10 cellular contexts compared by ENCODE assay signal in genomic region chr2:62577994-62578836, GRCh38.
DNase-seq lines count a peak whose midpoint lies in the region; ATAC-seq and TF ChIP-seq lines count a peak whose summit lies in the region.
"Had no signal": no experiment of that assay in that cellular context is flagged by ENCODE, and none has a peak within 500 bp of the region (broad histone marks: within the 10 kb centered on the region; RNA-seq: fewer than 3 reads in every experiment).

No MANE protein-coding gene starts in this region.

- ATAC-seq in GM19397 (IDR thresholded peaks at IDR 0.05; ENCODE audit: unreplicated experiment) (no peak), lower lobe of right lung (no peak)
- ATAC-seq: K562 had no signal

- H2BK12ac ChIP-seq in trophoblast cell (ENCODE audit: low read length), result no peak overlapping the region

- no peak for TF ChIP-seq POLR2A in esophagus squamous epithelium (IDR thresholded peaks at IDR 0.05)

- H3K27me3 ChIP-seq in esophagus squamous epithelium, result no peaks in the 10 kb centered on the region
- no peaks in the 10 kb centered on the region for H3K27me3 ChIP-seq in trophoblast cell (ENCODE audit: insufficient read depth, low read length)
- H3K27me3 ChIP-seq in lower lobe of right lung (ENCODE audit: low read depth), result no peaks in the 10 kb centered on the region

- no peak overlapping the region for H3K18ac ChIP-seq in trophoblast cell (ENCODE audit: low read length)

- no peak overlapping the region for H3K9ac ChIP-seq in trophoblast cell (ENCODE audit: low read length)

- no peak overlapping the region for H3K14ac ChIP-seq in trophoblast cell (ENCODE audit: low read length)

- H3K27ac ChIP-seq in esophagus squamous epithelium (peak overlapping the region; percentile 65 to 78 (median 75)), trophoblast cell (ENCODE audit: low read depth, low read length) (no peak overlapping the region), lower lobe of right lung (no peak overlapping the region)

- H3K79me1 ChIP-seq in trophoblast cell (ENCODE audit: low read length), result no peaks in the 10 kb centered on the region

- H2BK5ac ChIP-seq in trophoblast cell (ENCODE audit: low read depth, low read length, poor library complexity), result no peak overlapping the region

- H3K4me1 ChIP-seq in esophagus squamous epithelium (peaks cover 4 to 50% (median 19%) of the 10 kb centered on the region in 3 donors), trophoblast cell (ENCODE audit: control insufficient read depth in 1 of 2, insufficient read depth in 2 of 2, low read length in 2 of 2) (peaks cover 0 to 4% of the 10 kb centered on the region in 2 experiments), lower lobe of right lung (no peaks in the 10 kb centered on the region)

- H2AFZ ChIP-seq in trophoblast cell (ENCODE audit: insufficient read depth, low read length, poor library complexity), result no peak overlapping the region

- no peaks in the 10 kb centered on the region for H3K36me3 ChIP-seq in esophagus squamous epithelium
- no peaks in the 10 kb centered on the region for H3K36me3 ChIP-seq in trophoblast cell (ENCODE audit: control insufficient read depth in 1 of 2, insufficient read depth in 2 of 2, low read length in 2 of 2)
- H3K36me3 ChIP-seq in lower lobe of right lung, result no peaks in the 10 kb centered on the region

- H3K4me3 ChIP-seq in esophagus squamous epithelium (no peak overlapping the region), trophoblast cell (ENCODE audit: low read depth, low read length) (no peak overlapping the region), lower lobe of right lung (no peak overlapping the region)
- H3K4me3 ChIP-seq: K562 had no signal

- H3K79me2 ChIP-seq in trophoblast cell (ENCODE audit: control insufficient read depth, insufficient read depth, low read length, poor library complexity), result no peaks in the 10 kb centered on the region

- in situ Hi-C loops in Caki2 (cut with HindIII; ENCODE audit: low pct_unique_long_range_greater_than_20kb, low sequenced_read_pairs), result no loop called here

- DNase-seq in Caki2 (ENCODE audit: low read depth) (peak; percentile 86), RPMI7951 (ENCODE audit: low read depth) (peak; percentile 91), esophagus squamous epithelium (lab: John Stamatoyannopoulos, UW) (no peak), trophoblast cell (peak; percentile 48 to 75), lower lobe of right lung (no peak), NOMO-1 (lab: John Stamatoyannopoulos, UW; ENCODE audit: unreplicated experiment in 2 of 2) (no peak)
- no peak for DNase-seq in stimulated activated CD4-positive, alpha-beta T cell treated with anti-CD3 and anti-CD28 coated beads, Interleukin-2, amount 100 ng/mL, for 48 hours
- DNase-seq: naive B cell had no signal

- no peak for TF ChIP-seq CTCF in esophagus squamous epithelium (IDR thresholded peaks at IDR 0.05)
- no peak for TF ChIP-seq CTCF in lower lobe of right lung (IDR thresholded peaks at IDR 0.05)

- no peak overlapping the region for H2AK5ac ChIP-seq in trophoblast cell (ENCODE audit: low read length)

- H4K12ac ChIP-seq in trophoblast cell (ENCODE audit: low read depth, low read length), result no peak overlapping the region

- intact Hi-C loops in esophagus squamous epithelium (cut with DNase I) (no loop called here), lower lobe of right lung (cut with DNase I) (no loop called here)

- H4K8ac ChIP-seq in trophoblast cell (ENCODE audit: low read depth, low read length), result no peak overlapping the region

- H2BK120ac ChIP-seq in trophoblast cell (ENCODE audit: insufficient read depth, low read length, poor library complexity), result no peak overlapping the region

- H3K9me3 ChIP-seq in esophagus squamous epithelium, result no peaks in the 10 kb centered on the region
- no peaks in the 10 kb centered on the region for H3K9me3 ChIP-seq in trophoblast cell (ENCODE audit: insufficient read depth, low read depth, low read length)
- H3K9me3 ChIP-seq in lower lobe of right lung, result no peaks in the 10 kb centered on the region

- no peak overlapping the region for H3K4ac ChIP-seq in trophoblast cell (ENCODE audit: low read depth, low read length)

- 15 to 33% methylated on average over 2 of the region's 2 CpGs for WGBS in esophagus squamous epithelium, 2 donors
- no CpG with 5 or more reads among the region's 2 CpGs for WGBS in trophoblast cell (ENCODE audit: extremely low coverage, insufficient coverage, insufficient read length)

- no peak overlapping the region for H4K91ac ChIP-seq in trophoblast cell (ENCODE audit: low read depth, low read length)

- no peak overlapping the region for H3K23ac ChIP-seq in trophoblast cell (ENCODE audit: low read length)

- H3K4me2 ChIP-seq in trophoblast cell (ENCODE audit: low read length), result no peak overlapping the region

Comparison
In these comparisons a context has a peak if more than half of its experiments do, and no peak if none do; other contexts are left out.
1. DNase-seq: peak in Caki2 (single experiment), RPMI7951 (single experiment) and trophoblast cell (2 of 2); none in esophagus squamous epithelium (single experiment), lower lobe of right lung (single experiment), NOMO-1 (0 of 2) and stimulated activated CD4-positive, alpha-beta T cell treated with anti-CD3 and anti-CD28 coated beads, Interleukin-2, amount 100 ng/mL, for 48 hours (0 of 2).
2. H3K27ac ChIP-seq: peak in esophagus squamous epithelium (4 of 4); none in trophoblast cell (single experiment) and lower lobe of right lung (single experiment).